ENCODE assay signal across 29 cellular contexts in genomic region chr3:62203152-62203551, GRCh38.
"Had no signal": no experiment of that assay in that cellular context is flagged by ENCODE, and none has a peak within 500 bp of the region (broad histone marks: within the 10 kb centered on the region; RNA-seq: fewer than 3 reads in every experiment).

No MANE protein-coding gene starts in this region.

- ATAC-seq: activated CD8-positive, alpha-beta T cell treated with anti-CD3 and anti-CD28 coated beads for 36 hours; body of pancreas; PC-3 had no signal

- H3K27ac ChIP-seq: body of pancreas, breast epithelium, Peyer's patch, SJSA1 had no signal

- H3K4me2 ChIP-seq: SK-N-SH had no signal

- H3K4me1 ChIP-seq: body of pancreas, breast epithelium, Peyer's patch, SJSA1 had no signal

- DNase-seq: activated CD4-positive, alpha-beta T cell treated with anti-CD3 and anti-CD28 coated beads, Interleukin-2, amount 10 ng/mL, durations not matched to agents 24 days and 14 days; activated CD4-positive, alpha-beta T cell treated with anti-CD3 and anti-CD28 coated beads, Interleukin-2, amount 50 U/mL, for 4 hours; activated CD8-positive, alpha-beta T cell treated with anti-CD3 and anti-CD28 coated beads for 36 hours; activated gamma-delta T cell; activated naive CD4-positive, alpha-beta T cell treated with Interleukin-2 at 50 U/mL for 16 hours; activated naive CD8-positive, alpha-beta T cell treated with anti-CD3 and anti-CD28 coated beads, Interleukin-2, amount 10 ng/mL, durations not matched to agents 7 days and 5 days; activated T-cell treated with anti-CD3 and anti-CD28 coated beads, Interleukin-2, amount 50 U/mL, for 1 hour; amygdala; body of pancreas; NCI-H1048; NCI-H1105 treated with DMSO at 0.1 percent for 48 hours; NCI-H1436 treated with DMSO at 0.1 percent for 48 hours; NCI-H1694 treated with DMSO at 0.1 percent for 48 hours; NCI-H2029 treated with DMSO at 0.1 percent for 48 hours; NCI-H2107; NCI-H2171; NCI-H510A; NCI-H526; NCI-H748 treated with DMSO at 0.1 percent for 48 hours; NK-92 treated with Interleukin-12 subunit alpha and Interleukin-12 subunit beta, amount 100 ng/mL, for 24 hours; PC-3; Peyer's patch; RPMI8226; SHP77 treated with DMSO at 0.1 percent for 48 hours; SK-N-SH had no signal

- FAIRE-seq: astrocyte, TTC549 had no signal

- H3K4me3 ChIP-seq: body of pancreas, breast epithelium, Peyer's patch, SJSA1 had no signal

- H3K36me3 ChIP-seq: breast epithelium, SJSA1 had no signal

- H3K9me3 ChIP-seq: body of pancreas, breast epithelium, Peyer's patch, SJSA1, SK-N-SH had no signal

- H3K27me3 ChIP-seq: body of pancreas, breast epithelium, Peyer's patch, SJSA1 had no signal

- H3K9ac ChIP-seq: SK-N-SH had no signal
